Comparison of ENCODE assay signal across 8 cellular contexts in genomic region chr3:71066849-71067261, GRCh38.
DNase-seq lines count a peak whose midpoint lies in the region; ATAC-seq and TF ChIP-seq lines count a peak whose summit lies in the region.

No MANE protein-coding gene starts in this region.

- H3K27ac ChIP-seq in heart right ventricle (peak overlapping the region in 9 of 10 donors; percentile 94 to 98 (median 96)), WERI-Rb-1 (no peak overlapping the region)

- 36 to 44% methylated on average over 3 of the region's 3 CpGs for WGBS in heart right ventricle, 2 donors

- peaks cover 5 to 60% (median 48%) of the 10 kb centered on the region in 9 donors for H3K4me1 ChIP-seq in heart right ventricle

- H3K27ac Mint-ChIP-seq in stimulated activated memory B cell treated with anti-CD40 and anti-IgM and Interleukin-4, amounts not matched to agents 10 μg/mL and 1 μg/mL and 100 μg/mL, for 72 hours: no peak overlapping the region

- intact Hi-C loops in heart right ventricle (cut with DNase I): loop anchor here in 7 of 10 donors (2.0 to 10.0 kb wide), 13 partner anchors 40 to 518 kb away; partner anchors contain the start of gene FOXP1 (in 5 of the 7)

- H3K27me3 Mint-ChIP-seq in stimulated activated memory B cell treated with anti-CD40 and anti-IgM and Interleukin-4, amounts not matched to agents 10 μg/mL and 1 μg/mL and 100 μg/mL, for 72 hours: no peaks in the 10 kb centered on the region

- H3K36me3 Mint-ChIP-seq in stimulated activated memory B cell treated with anti-CD40 and anti-IgM and Interleukin-4, amounts not matched to agents 10 μg/mL and 1 μg/mL and 100 μg/mL, for 72 hours: peaks cover 6% of the 10 kb centered on the region

- H3K4me3 ChIP-seq in heart right ventricle: peak overlapping the region in 5 of 10 donors; percentile 68 to 78 (median 73)
- no peak overlapping the region for H3K4me3 ChIP-seq in WERI-Rb-1 (ENCODE audit: low read depth, low read length)

- peaks cover 55% of the 10 kb centered on the region for H3K4me1 Mint-ChIP-seq in stimulated activated memory B cell treated with anti-CD40 and anti-IgM and Interleukin-4, amounts not matched to agents 10 μg/mL and 1 μg/mL and 100 μg/mL, for 72 hours

- H3K27me3 ChIP-seq in heart right ventricle: no peaks in the 10 kb centered on the region
- peaks cover 10% of the 10 kb centered on the region for H3K27me3 ChIP-seq in WERI-Rb-1 (ENCODE audit: insufficient read depth, low read depth, severe bottlenecking)

- H3K4me3 Mint-ChIP-seq in stimulated activated memory B cell treated with anti-CD40 and anti-IgM and Interleukin-4, amounts not matched to agents 10 μg/mL and 1 μg/mL and 100 μg/mL, for 72 hours: peak overlapping the region; percentile 94

- ATAC-seq in heart right ventricle: peak in 3 of 8 donors; percentile 4 to 39 (median 24)
- ATAC-seq in stimulated activated memory B cell treated with anti-CD40 and anti-IgM and Interleukin-4, amounts not matched to agents 10 μg/mL and 1 μg/mL and 100 μg/mL, for 72 hours: peak; percentile 17
- no peak for ATAC-seq in HG02885 (IDR thresholded peaks at IDR 0.05; ENCODE audit: poor library complexity, unreplicated experiment)
- no peak for ATAC-seq in HG03460 (IDR thresholded peaks at IDR 0.05; ENCODE audit: unreplicated experiment)

- no peaks in the 10 kb centered on the region for H3K9me3 ChIP-seq in heart right ventricle
- no peaks in the 10 kb centered on the region for H3K9me3 ChIP-seq in WERI-Rb-1 (ENCODE audit: severe bottlenecking)

- H3K36me3 ChIP-seq in heart right ventricle (no peaks in the 10 kb centered on the region), WERI-Rb-1 (no peaks in the 10 kb centered on the region)

- no peak for TF ChIP-seq CTCF in heart right ventricle (IDR thresholded peaks at IDR 0.05)
- TF ChIP-seq CTCF in WERI-Rb-1 (IDR thresholded peaks at IDR 0.05; ENCODE audit: low read depth, low read length): no peak

- peak; percentile 57 for DNase-seq in stimulated activated CD4-positive, alpha-beta T cell treated with anti-CD3 and anti-CD28 coated beads, Interleukin-15, amount 100 ng/mL, for 24 hours
- no peak for DNase-seq in stimulated activated CD4-positive, alpha-beta T cell treated with anti-CD3 and anti-CD28 coated beads, Interleukin-2, amount 100 ng/mL, for 48 hours
- peak; percentile 47 to 51 for DNase-seq in activated CD4-positive, alpha-beta T cell treated with anti-CD3 and anti-CD28 coated beads, Interleukin-2, amount 50 U/mL, for 4 hours
- DNase-seq in heart right ventricle (no peak), WERI-Rb-1 (no peak)

- H3K9me3 Mint-ChIP-seq in stimulated activated memory B cell treated with anti-CD40 and anti-IgM and Interleukin-4, amounts not matched to agents 10 μg/mL and 1 μg/mL and 100 μg/mL, for 72 hours: no peaks in the 10 kb centered on the region

Comparison
In these comparisons a context has a peak if more than half of its experiments do, and no peak if none do; other contexts are left out.
1. DNase-seq: peak in stimulated activated CD4-positive, alpha-beta T cell treated with anti-CD3 and anti-CD28 coated beads, Interleukin-15, amount 100 ng/mL, for 24 hours (single experiment) and activated CD4-positive, alpha-beta T cell treated with anti-CD3 and anti-CD28 coated beads, Interleukin-2, amount 50 U/mL, for 4 hours (2 of 2); none in stimulated activated CD4-positive, alpha-beta T cell treated with anti-CD3 and anti-CD28 coated beads, Interleukin-2, amount 100 ng/mL, for 48 hours (0 of 2), heart right ventricle (0 of 2) and WERI-Rb-1 (single experiment).